Comparison of ENCODE assay signal across 8 cellular contexts in genomic region chr22:17777005-17777716, GRCh38. TPM values are rescaled to one million over a fixed set of nuclear protein-coding genes. Genes with fewer than 3 reads are reported as not detected.
DNase-seq lines count a peak whose midpoint lies in the region; ATAC-seq and TF ChIP-seq lines count a peak whose summit lies in the region.

No MANE protein-coding gene starts in this region.

- peak overlapping the region; percentile 81 for H3K4me2 ChIP-seq in OCI-LY7 (ENCODE audit: low read length)

- H3K27me3 Mint-ChIP-seq in activated T-helper 2 cell treated with anti-CD3 and anti-CD28 coated beads, Interferon-gamma antibody, Interleukin-2, Interleukin-4, amounts not matched to agents 10 μg/mL and 5 μg/mL and 100 μg/mL, durations not matched to agents 14 hours and 24 hours and 36 hours (ENCODE audit: low read depth) = peaks cover 10% of the 10 kb centered on the region
- H3K27me3 Mint-ChIP-seq in chondrocyte (ENCODE audit: low read depth) = no peaks in the 10 kb centered on the region

- POLR2A ChIA-PET in OCI-LY7 (lab: Charles Lee) = interaction anchor here (1.0 to 1.5 kb wide), 3 partner anchors 19 to 299 kb away, joined by 3 to 7 read pairs (median 3); no protein-coding TSS in a partner anchor

- H3K4me3 Mint-ChIP-seq in activated T-helper 2 cell treated with anti-CD3 and anti-CD28 coated beads, Interferon-gamma antibody, Interleukin-2, Interleukin-4, amounts not matched to agents 10 μg/mL and 5 μg/mL and 100 μg/mL, durations not matched to agents 14 hours and 24 hours and 36 hours (ENCODE audit: low read depth) = peak overlapping the region; percentile 88
- H3K4me3 Mint-ChIP-seq in chondrocyte (ENCODE audit: unreplicated experiment) = no peak overlapping the region

- H4K20me1 ChIP-seq in OCI-LY7 (ENCODE audit: insufficient read depth, low read length) = peaks cover 9% of the 10 kb centered on the region; the same call in 1 of the 2 replicates

- ATAC-seq in GM19463 (IDR thresholded peaks at IDR 0.05; ENCODE audit: unreplicated experiment) = peak; percentile 17

- TF ChIP-seq EP300 in ovary (IDR thresholded peaks at IDR 0.05) = no peak

- intact Hi-C loops in OCI-LY7 (cut with micrococcal nuclease; ENCODE audit: unreplicated experiment) (loop anchor here (1.0 to 10.0 kb wide), 2 partner anchors 19 to 142 kb away; partner anchors contain the start of gene BCL2L13), ovary (cut with DNase I) (loop anchor here in 1 of 4 donors (10.0 kb wide), 1 partner anchor 222 kb away; no protein-coding TSS in a partner anchor)
- intact Hi-C loops in activated T-helper 2 cell treated with anti-CD3 and anti-CD28 coated beads, Interferon-gamma antibody, Interleukin-2, Interleukin-4, amounts not matched to agents 10 μg/mL and 5 μg/mL and 100 μg/mL, durations not matched to agents 14 hours and 24 hours and 36 hours (cut with micrococcal nuclease) = loop anchor here (1.0 to 10.0 kb wide), 2 partner anchors 10 to 702 kb away; no protein-coding TSS in a partner anchor

- no peaks in the 10 kb centered on the region for H3K9me2 ChIP-seq in OCI-LY7 (ENCODE audit: insufficient read depth, low read length)

- WGBS in urinary bladder = 77% methylated on average over 27 of the region's 27 CpGs
- 73 to 79% (median 76%) methylated on average over 27 of the region's 27 CpGs for WGBS in ovary, 3 donors

- no peaks in the 10 kb centered on the region for H3K9me3 ChIP-seq in OCI-LY7 (ENCODE audit: low read length)
- no peaks in the 10 kb centered on the region for H3K9me3 ChIP-seq in mucosa of stomach (ENCODE audit: control insufficient read depth, low read length)
- no peaks in the 10 kb centered on the region for H3K9me3 ChIP-seq in ovary

- no peak for TF ChIP-seq POLR2A in ovary (IDR thresholded peaks at IDR 0.05)

- TF ChIP-seq CTCF in OCI-LY7 (conservative IDR thresholded peaks at IDR 0.05; ENCODE audit: low read length) (no peak), ovary (IDR thresholded peaks at IDR 0.05) (no peak), chondrocyte (IDR thresholded peaks at IDR 0.05) (no peak)

- H3K27me3 ChIP-seq in mucosa of stomach (ENCODE audit: control insufficient read depth, insufficient read depth, low read length) (peaks cover 4% of the 10 kb centered on the region), ovary (no peaks in the 10 kb centered on the region)

- H3K79me2 ChIP-seq in OCI-LY7 (ENCODE audit: insufficient read depth, low read depth, low read length) = peaks cover 38% of the 10 kb centered on the region; the same call in 1 of the 2 replicates

- peak overlapping the region; percentile 94 for H3K27ac Mint-ChIP-seq in activated T-helper 2 cell treated with anti-CD3 and anti-CD28 coated beads, Interferon-gamma antibody, Interleukin-2, Interleukin-4, amounts not matched to agents 10 μg/mL and 5 μg/mL and 100 μg/mL, durations not matched to agents 14 hours and 24 hours and 36 hours
- H3K27ac Mint-ChIP-seq in chondrocyte (ENCODE audit: unreplicated experiment) = no peak overlapping the region

- no peaks in the 10 kb centered on the region for H3K9me3 Mint-ChIP-seq in activated T-helper 2 cell treated with anti-CD3 and anti-CD28 coated beads, Interferon-gamma antibody, Interleukin-2, Interleukin-4, amounts not matched to agents 10 μg/mL and 5 μg/mL and 100 μg/mL, durations not matched to agents 14 hours and 24 hours and 36 hours
- H3K9me3 Mint-ChIP-seq in chondrocyte (ENCODE audit: low read depth) = no peaks in the 10 kb centered on the region

- H3K27ac ChIP-seq in OCI-LY7 (ENCODE audit: low read depth, low read length, poor library complexity, severe bottlenecking) = peak overlapping the region; percentile 79
- peak overlapping the region; percentile 24 for H3K27ac ChIP-seq in urinary bladder (ENCODE audit: low read depth)
- no peak overlapping the region for H3K27ac ChIP-seq in ovary

- peak overlapping the region; percentile 66 for H2AFZ ChIP-seq in OCI-LY7 (ENCODE audit: low read length)

- peak overlapping the region; percentile 83 for H3K4me3 ChIP-seq in OCI-LY7 (ENCODE audit: low read depth, low read length, poor library complexity, severe bottlenecking)
- no peak overlapping the region for H3K4me3 ChIP-seq in mucosa of stomach (ENCODE audit: low read length)
- H3K4me3 ChIP-seq in urinary bladder (ENCODE audit: low read depth, low read length) = no peak overlapping the region
- H3K4me3 ChIP-seq in ovary = no peak overlapping the region

- CTCF ChIA-PET in OCI-LY7 (lab: Charles Lee; ENCODE audit: unreplicated experiment) = interaction anchor here (0.6 kb wide), 1 partner anchor 329 kb away, joined by 4 read pairs; no protein-coding TSS in a partner anchor

- DNase-seq in OCI-LY7 (ENCODE audit: low spot score) = peak; percentile 87
- DNase-seq in activated T-helper 2 cell treated with anti-CD3 and anti-CD28 coated beads, Interferon-gamma antibody, Interleukin-2, Interleukin-4, amounts not matched to agents 10 μg/mL and 5 μg/mL and 100 μg/mL, durations not matched to agents 14 hours and 24 hours and 36 hours (ENCODE audit: low spot score) = peak; percentile 70
- DNase-seq in NCI-H187 (lab: John Stamatoyannopoulos, UW) = no peak
- no peak for DNase-seq in ovary
- DNase-seq in chondrocyte (ENCODE audit: low spot score) = no peak

- H3K4me1 ChIP-seq in OCI-LY7 (ENCODE audit: insufficient read depth, low read length, poor library complexity, severe bottlenecking) (peaks cover 75% of the 10 kb centered on the region), mucosa of stomach (ENCODE audit: control insufficient read depth, insufficient read depth, low read length) (peaks cover 28% of the 10 kb centered on the region), urinary bladder (ENCODE audit: insufficient read depth) (no peaks in the 10 kb centered on the region), ovary (ENCODE audit: insufficient read depth) (peaks cover 10% of the 10 kb centered on the region)

- H3K36me3 ChIP-seq in OCI-LY7 (ENCODE audit: insufficient read depth, low read length) (no peaks in the 10 kb centered on the region), mucosa of stomach (ENCODE audit: control insufficient read depth, insufficient read depth, low read length) (no peaks in the 10 kb centered on the region), urinary bladder (ENCODE audit: insufficient read depth) (no peaks in the 10 kb centered on the region), ovary (no peaks in the 10 kb centered on the region)

- peaks cover 12% of the 10 kb centered on the region for H3K36me3 Mint-ChIP-seq in activated T-helper 2 cell treated with anti-CD3 and anti-CD28 coated beads, Interferon-gamma antibody, Interleukin-2, Interleukin-4, amounts not matched to agents 10 μg/mL and 5 μg/mL and 100 μg/mL, durations not matched to agents 14 hours and 24 hours and 36 hours (ENCODE audit: low read depth)
- no peaks in the 10 kb centered on the region for H3K36me3 Mint-ChIP-seq in chondrocyte (ENCODE audit: low read depth)

- peaks cover 61% of the 10 kb centered on the region for H3K4me1 Mint-ChIP-seq in activated T-helper 2 cell treated with anti-CD3 and anti-CD28 coated beads, Interferon-gamma antibody, Interleukin-2, Interleukin-4, amounts not matched to agents 10 μg/mL and 5 μg/mL and 100 μg/mL, durations not matched to agents 14 hours and 24 hours and 36 hours (ENCODE audit: low read depth)
- peaks cover 25% of the 10 kb centered on the region for H3K4me1 Mint-ChIP-seq in chondrocyte (ENCODE audit: low read depth)

- peak overlapping the region; percentile 5 for H3K9ac ChIP-seq in mucosa of stomach (ENCODE audit: low read length)

- TSS peak; percentile 93 for BruUV-seq in OCI-LY7 (replicated peaks; lab: Mats Ljungman, UMichigan)

RNA-seq across cellular contexts. Expression of gene BID, which starts 2.9 kb away (rescaled TPM):
- total RNA-seq in OCI-LY7 (2014; rRNA removed; shearing (Covaris generic)) = 59.9 and 87.8 TPM in 2 replicates
- total RNA-seq in OCI-LY7 (2022) = 51.9 and 60.3 TPM in 2 replicates
- total RNA-seq in activated T-helper 2 cell treated with anti-CD3 and anti-CD28 coated beads, Interferon-gamma antibody, Interleukin-2, Interleukin-4, amounts not matched to agents 10 μg/mL and 5 μg/mL and 100 μg/mL, durations not matched to agents 14 hours and 24 hours and 36 hours = 11.5 and 14.3 TPM in 2 replicates
- 19.7 TPM for total RNA-seq in urinary bladder
- polyA plus RNA-seq in urinary bladder = 32.5 TPM
- total RNA-seq in ovary = 1 to 10 TPM; 3.2 to 9.2 (median 5.4) TPM
- polyA plus RNA-seq in ovary = 10 to 100 TPM in 1 of 2 donors, 1 to 10 TPM in 1; 9.7 to 13.8 TPM
- 12.5 to 15.9 TPM (median 13.2 TPM) in 3 replicates for total RNA-seq in chondrocyte

Comparison
In these comparisons a context has a peak if more than half of its experiments do, and no peak if none do; other contexts are left out.
1. DNase-seq: peak in OCI-LY7 (single experiment) and activated T-helper 2 cell treated with anti-CD3 and anti-CD28 coated beads, Interferon-gamma antibody, Interleukin-2, Interleukin-4, amounts not matched to agents 10 μg/mL and 5 μg/mL and 100 μg/mL, durations not matched to agents 14 hours and 24 hours and 36 hours (single experiment); none in NCI-H187 (0 of 2), ovary (0 of 5) and chondrocyte (single experiment).
2. H3K27ac ChIP-seq: peak in OCI-LY7 (single experiment) and urinary bladder (single experiment); none in ovary (0 of 2).